Comparison of ENCODE assay signal across 18 cellular contexts in the genomic region with DNA sequence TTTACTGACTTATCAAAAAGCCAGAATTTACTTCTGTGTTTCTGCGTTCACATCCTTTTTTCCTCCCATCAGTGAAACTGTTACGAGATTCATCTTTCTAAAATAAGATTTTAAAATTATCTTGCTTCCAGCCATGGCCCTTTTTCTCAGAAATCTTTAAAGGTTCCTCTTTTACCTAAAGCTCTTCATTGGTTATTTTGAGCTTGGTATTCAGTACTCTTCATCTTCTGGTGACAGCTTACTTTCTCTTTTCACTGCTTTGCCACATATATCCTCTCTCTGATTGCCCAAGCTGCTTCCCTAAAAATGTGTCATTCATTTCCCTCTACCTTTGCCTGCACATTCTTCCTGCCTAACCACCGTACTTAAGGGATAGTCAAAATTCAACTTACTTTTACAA. TPM values are rescaled to one million over a fixed set of nuclear protein-coding genes. Genes with fewer than 3 reads are reported as not detected.
DNase-seq lines count a peak whose midpoint lies in the region; ATAC-seq, FAIRE-seq and TF ChIP-seq lines count a peak whose summit lies in the region.
"Had no signal": no experiment of that assay in that cellular context is flagged by ENCODE, and none has a peak within 500 bp of the region (broad histone marks: within the 10 kb centered on the region; RNA-seq: fewer than 3 reads in every experiment).

No MANE protein-coding gene starts in this region.

- CTCF ChIA-PET in activated CD4-positive, alpha-beta T cell treated with anti-CD3 and anti-CD28 coated beads, Interleukin-2, amount 10 ng/mL, durations not matched to agents 7 days and 5 days (lab: Charles Lee) = interaction anchor here (1.2 kb wide), 1 partner anchor 10 kb away, joined by 3 read pairs; no protein-coding TSS in a partner anchor
- CTCF ChIA-PET in GM12878 (lab: Yijun Ruan, JAX) = interaction anchor here (1.2 to 12.3 kb wide), 9 partner anchors 10 to 289 kb away, joined by 3 to 304 read pairs (median 6); no protein-coding TSS in a partner anchor
- CTCF ChIA-PET in mammary epithelial cell (lab: Charles Lee; ENCODE audit: low non-redundant PET) = no interaction called here

- no peaks in the 10 kb centered on the region for H3K9me3 ChIP-seq in GM12878 (replicated peaks; ENCODE audit: control insufficient read depth, insufficient read depth, low read length)
- H3K9me3 ChIP-seq in spleen = no peaks in the 10 kb centered on the region
- no peaks in the 10 kb centered on the region for H3K9me3 ChIP-seq in mammary epithelial cell (replicated peaks; ENCODE audit: insufficient read depth, low read length)

- no peak overlapping the region for H3K4me3 ChIP-seq in GM12878
- H3K4me3 ChIP-seq in spleen = no peak overlapping the region
- H3K4me3 ChIP-seq in mammary epithelial cell (replicated peaks in 1 of 3; ENCODE audit: insufficient read depth in 1 of 3, low read depth in 2 of 3, low read length in 3 of 3) = no peak overlapping the region

- H3K9ac ChIP-seq in GM12878 (ENCODE audit: control insufficient read depth, insufficient read depth, low read length) (no peak overlapping the region), mammary epithelial cell (ENCODE audit: insufficient read depth, low read length) (no peak overlapping the region)

- in situ Hi-C loops in GM12878 (cut with MboI) = loop anchor here (5.0 kb wide), 2 partner anchors 140 to 290 kb away; no protein-coding TSS in a partner anchor
- in situ Hi-C loops in mammary epithelial cell (cut with MboI; ENCODE audit: low sequenced_read_pairs in 2 of 2) = loop anchor here (10.0 to 25.0 kb wide), 2 partner anchors 132 to 275 kb away; no protein-coding TSS in a partner anchor

- H3K79me2 ChIP-seq in GM12878 (ENCODE audit: control insufficient read depth, insufficient read depth, low read length) = no peaks in the 10 kb centered on the region; the same call in 1 of the 2 replicates
- peaks cover 12% of the 10 kb centered on the region for H3K79me2 ChIP-seq in mammary epithelial cell (ENCODE audit: insufficient read depth, low read length)

- H3K27me3 ChIP-seq in GM12878 (replicated peaks in 1 of 2; ENCODE audit: control insufficient read depth in 2 of 2, insufficient read depth in 2 of 2, low read length in 1 of 2) (no peaks in the 10 kb centered on the region), spleen (replicated peaks in 1 of 7) (no peaks in the 10 kb centered on the region), mammary epithelial cell (ENCODE audit: insufficient read depth, low read length) (no peaks in the 10 kb centered on the region)

- H3K27me3 Mint-ChIP-seq in activated CD4-positive, alpha-beta T cell treated with anti-CD3 and anti-CD28 coated beads, Interleukin-2, amount 10 ng/mL, durations not matched to agents 7 days and 5 days = no peaks in the 10 kb centered on the region
- H3K27me3 Mint-ChIP-seq: activated CD8-positive, alpha-beta memory T cell treated with anti-CD3 and anti-CD28 coated beads, Interleukin-2, amount 10 ng/mL, durations not matched to agents 7 days and 5 days had no signal

- no peak for FAIRE-seq in GM12878 (lab: Jason Lieb, UNC)
- FAIRE-seq: colon, D721Med had no signal

- no peaks in the 10 kb centered on the region for H3K9me3 Mint-ChIP-seq in activated CD4-positive, alpha-beta T cell treated with anti-CD3 and anti-CD28 coated beads, Interleukin-2, amount 10 ng/mL, durations not matched to agents 7 days and 5 days
- H3K9me3 Mint-ChIP-seq: HFFc6 had no signal

- BruUV-seq in GM12878 (replicated peaks; lab: Mats Ljungman, UMichigan) = no TSS peak
- BruUV-seq in mammary epithelial cell (replicated peaks; lab: Mats Ljungman, UMichigan) = no TSS peak

- TF ChIP-seq EP300 in GM12878 (IDR thresholded peaks at IDR 0.05; ENCODE audit: borderline replicate concordance in 1 of 2, control insufficient read depth in 1 of 2, low read depth in 2 of 2, low read length in 2 of 2) = no peak

- H2AFZ ChIP-seq in GM12878 (ENCODE audit: control insufficient read depth, low read depth, low read length) (no peak overlapping the region), mammary epithelial cell (ENCODE audit: low read depth, low read length) (no peak overlapping the region)

- peaks cover 69% of the 10 kb centered on the region for H3K4me1 Mint-ChIP-seq in activated CD4-positive, alpha-beta T cell treated with anti-CD3 and anti-CD28 coated beads, Interleukin-2, amount 10 ng/mL, durations not matched to agents 7 days and 5 days

- peaks cover 75% of the 10 kb centered on the region for H3K36me3 Mint-ChIP-seq in activated CD4-positive, alpha-beta T cell treated with anti-CD3 and anti-CD28 coated beads, Interleukin-2, amount 10 ng/mL, durations not matched to agents 7 days and 5 days (ENCODE audit: low read depth)

- WGBS in GM12878 (ENCODE audit: insufficient coverage, insufficient replicate concordance, low lambda C conversion rate, missing lambda C conversion rate) = 4% methylated on average over 3 of the region's 3 CpGs
- 30 to 55% (median 34%) methylated on average over 3 of the region's 3 CpGs for WGBS in spleen, 5 donors
- WGBS in mammary epithelial cell (ENCODE audit: low coverage, missing lambda C conversion rate) = 100% methylated on average over 3 of the region's 3 CpGs

- TF ChIP-seq POLR2A in GM12878 (IDR thresholded peaks at IDR 0.05; ENCODE audit: low read depth, low read length) (no peak), spleen (IDR thresholded peaks at IDR 0.05) (no peak)

- ATAC-seq in GM12878 (peak; percentile 23), GM21529 (IDR thresholded peaks at IDR 0.05; ENCODE audit: unreplicated experiment) (no peak)
- ATAC-seq: activated CD8-positive, alpha-beta memory T cell treated with anti-CD3 and anti-CD28 coated beads, Interleukin-2, amount 10 ng/mL, durations not matched to agents 7 days and 5 days; left ventricle myocardium superior had no signal

- RAD21 ChIA-PET in GM12878 (lab: Charles Lee; ENCODE audit: unreplicated experiment) = interaction anchor here (0.7 to 10.4 kb wide), 7 partner anchors 12 to 162 kb away, joined by 3 to 83 read pairs (median 5); partner anchors contain the start of gene TGFBR1

- TF ChIP-seq RAD21 in GM12878 (IDR thresholded peaks at IDR 0.05; ENCODE audit: insufficient read depth, low read depth, low read length) = no peak

- TF ChIP-seq CTCF in GM12878 (IDR thresholded peaks at IDR 0.05 in 2 of 3, conservative IDR thresholded peaks at IDR 0.05 in 1 of 3; ENCODE audit: control insufficient read depth in 2 of 3, extremely low read depth in 1 of 3, insufficient read depth in 1 of 3, low read depth in 3 of 3, low read length in 3 of 3) = no peak
- TF ChIP-seq CTCF in spleen (IDR thresholded peaks at IDR 0.05 in 8 of 11, conservative IDR thresholded peaks at IDR 0.05 in 3 of 11) = no peak
- TF ChIP-seq CTCF in mammary epithelial cell (conservative IDR thresholded peaks at IDR 0.05 in 1 of 2, IDR thresholded peaks at IDR 0.05 in 1 of 2; ENCODE audit: extremely low read depth in 1 of 2, insufficient read depth in 1 of 2, low read depth in 1 of 2, low read length in 2 of 2) = no peak

- H4K20me1 ChIP-seq in GM12878 (ENCODE audit: control insufficient read depth, insufficient read depth) = no peaks in the 10 kb centered on the region
- no peaks in the 10 kb centered on the region for H4K20me1 ChIP-seq in mammary epithelial cell (ENCODE audit: insufficient read depth, low read length)

- H3K4me3 Mint-ChIP-seq in activated CD4-positive, alpha-beta T cell treated with anti-CD3 and anti-CD28 coated beads, Interleukin-2, amount 10 ng/mL, durations not matched to agents 7 days and 5 days = no peak overlapping the region
- H3K4me3 Mint-ChIP-seq: activated CD8-positive, alpha-beta memory T cell treated with anti-CD3 and anti-CD28 coated beads, Interleukin-2, amount 10 ng/mL, durations not matched to agents 7 days and 5 days; HFFc6 had no signal

- POLR2A ChIA-PET in activated CD4-positive, alpha-beta T cell treated with anti-CD3 and anti-CD28 coated beads, Interleukin-2, amount 10 ng/mL, durations not matched to agents 7 days and 5 days (lab: Charles Lee) = interaction anchor here (0.6 kb wide), 1 partner anchor 71 kb away, joined by 8 read pairs; no protein-coding TSS in a partner anchor
- POLR2A ChIA-PET in GM12878 (lab: Charles Lee) = interaction anchor here (1.7 kb wide), 1 partner anchor 32 kb away, joined by 5 read pairs; the partner anchor contains the start of gene TGFBR1

- no peak overlapping the region; the same call in 1 of the 2 replicates for H3K27ac ChIP-seq in GM12878 (ENCODE audit: control insufficient read depth, insufficient read depth)
- peak overlapping the region in 7 of 8 donors; percentile 11 to 76 (median 55) for H3K27ac ChIP-seq in spleen
- H3K27ac ChIP-seq in mammary epithelial cell (ENCODE audit: insufficient read depth, low read depth, low read length) = no peak overlapping the region

- SMC1A ChIA-PET in GM12878 (lab: Charles Lee; ENCODE audit: uncharacterized antibody, unreplicated experiment) = interaction anchor here (0.9 to 10.2 kb wide), 13 partner anchors 8 to 162 kb away, joined by 3 to 129 read pairs (median 11); partner anchors contain the start of gene TGFBR1

- no peak for DNase-seq in activated CD4-positive, alpha-beta T cell treated with anti-CD3 and anti-CD28 coated beads, Interleukin-2, amount 10 ng/mL, durations not matched to agents 7 days and 5 days
- no peak for DNase-seq in activated CD4-positive, alpha-beta T cell treated with anti-CD3 and anti-CD28 coated beads, Interleukin-2, amount 50 U/mL, for 48 hours
- DNase-seq in OCI-M1 (lab: John Stamatoyannopoulos, UW) (peak; percentile 96), GM12878 (ENCODE audit: low read depth, low spot score) (no peak), spleen (no peak), mammary epithelial cell (no peak), NCI-H146 treated with DMSO at 0.1 percent for 48 hours (lab: John Stamatoyannopoulos, UW; ENCODE audit: unreplicated experiment) (no peak)
- DNase-seq: activated CD8-positive, alpha-beta memory T cell treated with anti-CD3 and anti-CD28 coated beads, Interleukin-2, amount 10 ng/mL, durations not matched to agents 7 days and 5 days; anterior cingulate cortex; erythroblast; HFFc6; left ventricle myocardium superior; RPMI8226; substantia nigra; T1000 had no signal

- peaks cover 14% of the 10 kb centered on the region for H3K4me1 ChIP-seq in GM12878 (ENCODE audit: control insufficient read depth, insufficient read depth, low read length)
- peaks cover 27 to 88% (median 54%) of the 10 kb centered on the region in 6 donors for H3K4me1 ChIP-seq in spleen
- peaks cover 12% of the 10 kb centered on the region for H3K4me1 ChIP-seq in mammary epithelial cell (ENCODE audit: insufficient read depth, low read length)

- H3K4me2 ChIP-seq in GM12878 (ENCODE audit: control insufficient read depth, insufficient read depth) (0 out of 2 replicates have a peak overlapping the region, but pooled peaks have one; percentile 1), mammary epithelial cell (ENCODE audit: insufficient read depth, low read depth, low read length) (no peak overlapping the region)

- H3K36me3 ChIP-seq in GM12878 (ENCODE audit: control insufficient read depth in 2 of 2, insufficient read depth in 2 of 2, low read length in 1 of 2) = peaks cover 0 to 3% of the 10 kb centered on the region in 2 experiments; a peak in 1 of 4 replicates
- H3K36me3 ChIP-seq in spleen = peaks cover 0 to 59% (median 21%) of the 10 kb centered on the region in 6 donors
- peaks cover 6% of the 10 kb centered on the region for H3K36me3 ChIP-seq in mammary epithelial cell (ENCODE audit: insufficient read depth, low read length)

- intact Hi-C loops in GM12878 (cut with micrococcal nuclease; ENCODE audit: unreplicated experiment) = no loop called here
- intact Hi-C loops in spleen (cut with DNase I; ENCODE audit: low total_unique reads) = no loop called here
- intact Hi-C loops in mammary epithelial cell (cut with micrococcal nuclease) = no loop called here

- dilution Hi-C loops in mammary epithelial cell (cut with HindIII; ENCODE audit: low sequenced_read_pairs) = no loop called here

- peak overlapping the region; percentile 74 for H3K27ac Mint-ChIP-seq in activated CD4-positive, alpha-beta T cell treated with anti-CD3 and anti-CD28 coated beads, Interleukin-2, amount 10 ng/mL, durations not matched to agents 7 days and 5 days
- H3K27ac Mint-ChIP-seq: HFFc6 had no signal

RNA-seq across cellular contexts. Expression of gene TGFBR1, which starts 32.3 kb away (rescaled TPM):
- 10 to 100 TPM; 60.7 to 71.2 TPM for total RNA-seq in activated CD4-positive, alpha-beta T cell treated with anti-CD3 and anti-CD28 coated beads, Interleukin-2, amount 10 ng/mL, durations not matched to agents 7 days and 5 days
- 42.4 and 49.4 TPM in 2 replicates for total RNA-seq in GM12878 (2013; cell fraction: nucleolus; rRNA removed)
- total RNA-seq in GM12878 (2014; rRNA removed) (16.9 and 21.1 TPM in 2 replicates), GM12878 (2014; rRNA removed; fragmentation: Illumina TruSeq; extraction: Trizol) (19.6 and 20.8 TPM in 2 replicates), GM12878 (2021) (26.6 and 27.2 TPM in 2 replicates), spleen (10 to 100 TPM; 33.5 to 60.8 (median 55.8) TPM), mammary epithelial cell (100 to 1,000 TPM in 1 of 2 donors, 10 to 100 TPM in 1; 48.2 to 102 TPM)
- polyA plus RNA-seq in GM12878 (2011; ENCODE audit: low read depth) = 4.6 TPM
- polyA plus RNA-seq in GM12878 (2011; rRNA removed) (16.6 and 23.8 TPM in 2 replicates), GM12878 (2014; fragmentation: Illumina TruSeq; extraction: Trizol) (13.6 and 17.5 TPM in 2 replicates), GM12878 (2014; fragmentation: Nextera tagmentation; extraction: Ambion mirVana) (10 to 100 TPM in 1 of 2 experiments, 1 to 10 TPM in 1; 5.7 to 19.6 TPM), GM12878 (2014; rRNA removed) (8.5 and 10.9 TPM in 2 replicates), GM12878 (2016; fragmentation: Nextera tagmentation; extraction: Ambion mirVana) (10 to 100 TPM in 1 of 2 experiments, 1 to 10 TPM in 1; 2.9 to 16.6 TPM), spleen (10 to 100 TPM in 2 of 3 donors, 1 to 10 TPM in 1; 8.9 to 12.8 (median 10.1) TPM), mammary epithelial cell (20.5 TPM)
- polyA plus RNA-seq in GM12878 (2011; cell fraction: cytosol; rRNA removed) = 13.3 and 15.2 TPM in 2 replicates
- polyA plus RNA-seq in GM12878 (2011; cell fraction: nucleus; rRNA removed) = 6.9 and 7.3 TPM in 2 replicates
- polyA plus RNA-seq in GM12878 (2012) = 4.8 and 5.8 TPM in 2 replicates
- polyA minus RNA-seq in GM12878 (2011; rRNA and poly(A)+ RNA removed) = 57.4 and 63.6 TPM in 2 replicates
- polyA minus RNA-seq in GM12878 (2011; cell fraction: cytosol; rRNA and poly(A)+ RNA removed) = 19.1 and 24.2 TPM in 2 replicates
- 10.2 and 14.4 TPM in 2 replicates for polyA minus RNA-seq in GM12878 (2011; cell fraction: nucleus; rRNA and poly(A)+ RNA removed)
- 107 TPM for polyA minus RNA-seq in mammary epithelial cell

Comparison
In these comparisons a context has a peak if more than half of its experiments do, and no peak if none do; other contexts are left out.
1. H3K27ac ChIP-seq: peak in spleen (7 of 8); none in GM12878 (single experiment) and mammary epithelial cell (single experiment).